25 cellular contexts compared by ENCODE assay signal in genomic region chr17:79044462-79044861, GRCh38. TPM values are rescaled to one million over a fixed set of nuclear protein-coding genes. Genes with fewer than 3 reads are reported as not detected.
"Had no signal": no experiment of that assay in that cellular context is flagged by ENCODE, and none has a peak within 500 bp of the region (broad histone marks: within the 10 kb centered on the region; RNA-seq: fewer than 3 reads in every experiment).

No MANE protein-coding gene starts in this region.

- H3K36me3 Mint-ChIP-seq: activated CD8-positive, alpha-beta memory T cell treated with anti-CD3 and anti-CD28 coated beads, Interleukin-2, amount 10 ng/mL, durations not matched to agents 7 days and 5 days; activated naive CD8-positive, alpha-beta T cell; WTC11 had no signal

- DNase-seq: activated CD4-positive, alpha-beta T cell treated with anti-CD3 and anti-CD28 coated beads for 48 hours; activated CD4-positive, alpha-beta T cell treated with anti-CD3 and anti-CD28 coated beads, Interleukin-2, amount 50 U/mL, for 4 hours; activated CD4-positive, CD25-positive, alpha-beta regulatory T cell treated with anti-CD3 and anti-CD28 coated beads, Interleukin-2, amount 50 U/mL, for 72 hours; activated CD8-positive, alpha-beta memory T cell treated with anti-CD3 and anti-CD28 coated beads, Interleukin-2, amount 10 ng/mL, durations not matched to agents 7 days and 5 days; activated gamma-delta T cell; activated naive CD4-positive, alpha-beta T cell treated with anti-CD3 and anti-CD28 coated beads for 36 hours; activated T-cell treated with anti-CD3 and anti-CD28 coated beads, Interleukin-2, amount 50 U/mL, for 24 hours; amygdala; brain microvascular endothelial cell; caudate nucleus; MM.1S; NCI-H1105; NCI-H2029; NCI-H2107; NCI-H345; NCI-H510A; NCI-H526 treated with DMSO at 0.1 percent for 48 hours; NCI-H82; SIG-M5; T-helper 17 cell; T-helper 9 cell had no signal

- H3K4me3 Mint-ChIP-seq: activated CD8-positive, alpha-beta memory T cell treated with anti-CD3 and anti-CD28 coated beads, Interleukin-2, amount 10 ng/mL, durations not matched to agents 7 days and 5 days; activated naive CD4-positive, alpha-beta T cell treated with anti-CD3 and anti-CD28 coated beads for 36 hours; activated naive CD8-positive, alpha-beta T cell; activated T-cell treated with anti-CD3 and anti-CD28 coated beads, Interleukin-2, amount 50 U/mL, for 24 hours; activated T-helper 1 cell treated with anti-CD3 and anti-CD28 coated beads, Interleukin-12 subunit alpha, Interleukin-12 subunit beta, Interleukin-2, Interleukin-4 antibody, amounts not matched to agents 30 ng/mL and 10 ng/mL and 1 ng/mL, durations not matched to agents 14 hours and 24 hours and 36 hours; T-helper 17 cell; WTC11 had no signal

- H3K9me3 Mint-ChIP-seq: activated naive CD4-positive, alpha-beta T cell treated with anti-CD3 and anti-CD28 coated beads for 36 hours; activated T-cell treated with anti-CD3 and anti-CD28 coated beads, Interleukin-2, amount 50 U/mL, for 24 hours; activated T-helper 1 cell treated with anti-CD3 and anti-CD28 coated beads, Interleukin-12 subunit alpha, Interleukin-12 subunit beta, Interleukin-2, Interleukin-4 antibody, amounts not matched to agents 30 ng/mL and 10 ng/mL and 1 ng/mL, durations not matched to agents 14 hours and 24 hours and 36 hours had no signal

- H3K27ac Mint-ChIP-seq: activated CD8-positive, alpha-beta memory T cell treated with anti-CD3 and anti-CD28 coated beads, Interleukin-2, amount 10 ng/mL, durations not matched to agents 7 days and 5 days; activated naive CD4-positive, alpha-beta T cell treated with anti-CD3 and anti-CD28 coated beads for 36 hours; activated naive CD8-positive, alpha-beta T cell; activated T-cell treated with anti-CD3 and anti-CD28 coated beads, Interleukin-2, amount 50 U/mL, for 24 hours; activated T-helper 1 cell treated with anti-CD3 and anti-CD28 coated beads, Interleukin-12 subunit alpha, Interleukin-12 subunit beta, Interleukin-2, Interleukin-4 antibody, amounts not matched to agents 30 ng/mL and 10 ng/mL and 1 ng/mL, durations not matched to agents 14 hours and 24 hours and 36 hours; T-helper 17 cell; WTC11 had no signal

- ATAC-seq: activated CD8-positive, alpha-beta memory T cell treated with anti-CD3 and anti-CD28 coated beads, Interleukin-2, amount 10 ng/mL, durations not matched to agents 7 days and 5 days; T-helper 17 cell; WTC11 had no signal

- H3K4me1 Mint-ChIP-seq: activated CD8-positive, alpha-beta memory T cell treated with anti-CD3 and anti-CD28 coated beads, Interleukin-2, amount 10 ng/mL, durations not matched to agents 7 days and 5 days had no signal

- H3K27me3 Mint-ChIP-seq: activated CD8-positive, alpha-beta memory T cell treated with anti-CD3 and anti-CD28 coated beads, Interleukin-2, amount 10 ng/mL, durations not matched to agents 7 days and 5 days had no signal

RNA-seq across cellular contexts. Expression of gene C1QTNF1, which starts 20.5 kb away (rescaled TPM):
- total RNA-seq: activated CD8-positive, alpha-beta memory T cell treated with anti-CD3 and anti-CD28 coated beads, Interleukin-2, amount 10 ng/mL, durations not matched to agents 7 days and 5 days; activated T-helper 1 cell treated with anti-CD3 and anti-CD28 coated beads, Interleukin-12 subunit alpha, Interleukin-12 subunit beta, Interleukin-2, Interleukin-4 antibody, amounts not matched to agents 30 ng/mL and 10 ng/mL and 1 ng/mL, durations not matched to agents 14 hours and 24 hours and 36 hours; OCI-LY7 had no signal
